Comparison of ENCODE assay signal across 1 cellular context in genomic region chr6:39794231-39794630, GRCh38.
TF ChIP-seq lines count a peak whose summit lies in the region.

No MANE protein-coding gene starts in this region.

TF ChIP-seq in IMR-90, 13 proteins besides CTCF, POLR2A, EP300 and RAD21:
- TF ChIP-seq ELK1 (IDR thresholded peaks at IDR 0.05; ENCODE audit: borderline replicate concordance, low read depth, low read length) (no peak), SMC3 (IDR thresholded peaks at IDR 0.05; ENCODE audit: low read depth, low read length) (no peak), MXI1 (IDR thresholded peaks at IDR 0.05; ENCODE audit: borderline replicate concordance, low read depth, low read length) (no peak), CHD1 (IDR thresholded peaks at IDR 0.05; ENCODE audit: low read depth, low read length) (no peak), BHLHE40 (IDR thresholded peaks at IDR 0.05; ENCODE audit: low read depth, low read length) (no peak), USF2 (IDR thresholded peaks at IDR 0.05; ENCODE audit: low read depth, low read length) (no peak), MAZ (IDR thresholded peaks at IDR 0.05; ENCODE audit: borderline replicate concordance, low read depth, low read length) (no peak), RCOR1 (IDR thresholded peaks at IDR 0.05; ENCODE audit: insufficient replicate concordance, low read length) (no peak), CEBPB (IDR thresholded peaks at IDR 0.05; ENCODE audit: low read depth, low read length) (no peak), FOS (IDR thresholded peaks at IDR 0.05; ENCODE audit: low read depth, low read length) (no peak), MAFK (IDR thresholded peaks at IDR 0.05; ENCODE audit: low read depth, low read length) (no peak)
